Comparison of ENCODE assay signal across 23 cellular contexts in the genomic region with DNA sequence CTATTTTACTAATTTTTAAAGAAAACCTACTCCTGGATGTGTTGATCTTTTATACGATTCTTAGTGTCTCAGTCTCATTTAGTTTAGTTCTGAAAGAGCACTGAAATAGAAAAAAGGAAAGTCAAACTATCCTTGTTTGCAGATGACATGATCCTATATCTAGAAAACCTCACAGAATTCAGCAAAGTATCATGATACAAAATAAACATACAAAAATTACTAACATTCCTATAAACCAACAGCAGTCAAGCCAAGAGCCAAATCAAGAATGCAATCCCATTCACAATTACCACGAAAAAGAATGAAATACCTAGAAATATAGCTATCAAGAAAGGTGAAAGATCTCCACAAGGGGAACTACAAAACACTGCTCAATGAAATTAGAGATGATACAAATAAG.
DNase-seq lines count a peak whose midpoint lies in the region; ATAC-seq, FAIRE-seq and TF ChIP-seq lines count a peak whose summit lies in the region.
"Had no signal": no experiment of that assay in that cellular context is flagged by ENCODE, and none has a peak within 500 bp of the region (broad histone marks: within the 10 kb centered on the region; RNA-seq: fewer than 3 reads in every experiment).

No MANE protein-coding gene starts in this region.

- ATAC-seq in GM21737 (IDR thresholded peaks at IDR 0.05; ENCODE audit: unreplicated experiment), result no peak

- no peak for FAIRE-seq in astrocyte (lab: Jason Lieb, UNC)
- FAIRE-seq: A204.1, G401.6, GM12892, H1 had no signal

- no peak overlapping the region for H3K27ac ChIP-seq in astrocyte (ENCODE audit: low read depth, low read length)
- no peak overlapping the region for H3K27ac ChIP-seq in CD4-positive, alpha-beta memory T cell (ENCODE audit: low read depth, low read length)
- H3K27ac ChIP-seq: 22Rv1, BLaER1, C4-2B, GM23248 had no signal

- no peak overlapping the region for H3K9ac ChIP-seq in astrocyte (ENCODE audit: low read length)
- H3K9ac ChIP-seq: BLaER1, GM23248 had no signal

- no peaks in the 10 kb centered on the region for H3K36me3 Mint-ChIP-seq in astrocyte (ENCODE audit: low read depth, unreplicated experiment)
- H3K36me3 Mint-ChIP-seq in CD4-positive, alpha-beta memory T cell, result no peaks in the 10 kb centered on the region
- H3K36me3 Mint-ChIP-seq: CD4-positive, CD25-positive, alpha-beta regulatory T cell; CD8-positive, alpha-beta memory T cell had no signal

- H4K20me1 ChIP-seq in astrocyte (ENCODE audit: insufficient read depth, low read length), result no peaks in the 10 kb centered on the region
- H4K20me1 ChIP-seq: BLaER1 had no signal

- no peaks in the 10 kb centered on the region for H3K9me3 ChIP-seq in astrocyte (ENCODE audit: insufficient read depth, low read depth, low read length)
- no peaks in the 10 kb centered on the region for H3K9me3 ChIP-seq in CD4-positive, alpha-beta memory T cell (ENCODE audit: control insufficient read depth in 1 of 2, low read length in 2 of 2)
- H3K9me3 ChIP-seq: BLaER1 had no signal

- no peaks in the 10 kb centered on the region for H3K4me1 Mint-ChIP-seq in astrocyte (ENCODE audit: low read depth, unreplicated experiment)
- H3K4me1 Mint-ChIP-seq in CD4-positive, alpha-beta memory T cell, result no peaks in the 10 kb centered on the region
- H3K4me1 Mint-ChIP-seq: B cell; CD4-positive, CD25-positive, alpha-beta regulatory T cell; CD8-positive, alpha-beta memory T cell had no signal

- no peaks in the 10 kb centered on the region for H3K79me2 ChIP-seq in astrocyte (ENCODE audit: insufficient read depth, low read length)

- H3K4me1 ChIP-seq in astrocyte (ENCODE audit: insufficient read depth, low read length), result no peaks in the 10 kb centered on the region
- no peaks in the 10 kb centered on the region for H3K4me1 ChIP-seq in CD4-positive, alpha-beta memory T cell (ENCODE audit: insufficient read depth, low read length)
- H3K4me1 ChIP-seq: BLaER1 had no signal

- H3K4me3 ChIP-seq in astrocyte (ENCODE audit: insufficient read depth, low read depth, low read length) (no peak overlapping the region), choroid plexus epithelial cell (ENCODE audit: low read depth, low read length) (no peak overlapping the region)
- H3K4me3 ChIP-seq in CD4-positive, alpha-beta memory T cell (ENCODE audit: low read length in 2 of 2), result no peak overlapping the region
- H3K4me3 ChIP-seq: BLaER1, GM23248 had no signal

- no peak overlapping the region for H3K27ac Mint-ChIP-seq in astrocyte (ENCODE audit: unreplicated experiment)
- H3K27ac Mint-ChIP-seq in CD4-positive, alpha-beta memory T cell, result no peak overlapping the region
- H3K27ac Mint-ChIP-seq: B cell; CD4-positive, CD25-positive, alpha-beta regulatory T cell; CD8-positive, alpha-beta memory T cell; HFFc6 had no signal

- POLR2A ChIA-PET in CD4-positive, alpha-beta memory T cell (lab: Charles Lee; ENCODE audit: partially characterized antibody), result no interaction called here

- H2AFZ ChIP-seq in astrocyte (ENCODE audit: low read depth, low read length), result no peak overlapping the region
- H2AFZ ChIP-seq: GM23248 had no signal

- no peaks in the 10 kb centered on the region for H3K27me3 ChIP-seq in astrocyte (ENCODE audit: insufficient read depth, low read length)
- no peaks in the 10 kb centered on the region for H3K27me3 ChIP-seq in CD4-positive, alpha-beta memory T cell (ENCODE audit: insufficient read depth, low read length)
- H3K27me3 ChIP-seq: BLaER1 had no signal

- DNase-seq in HCEC 1CT (peak; percentile 13), astrocyte (ENCODE audit: low read depth) (peak; percentile 26), choroid plexus epithelial cell (ENCODE audit: low read depth) (peak; percentile 14), COLO668 (lab: John Stamatoyannopoulos, UW; ENCODE audit: unreplicated experiment) (no peak)
- no peak for DNase-seq in CD4-positive, alpha-beta memory T cell
- DNase-seq: Calu3; CD4-positive, CD25-positive, alpha-beta regulatory T cell; CD8-positive, alpha-beta memory T cell; COR-L47; DMS53; DMS79 treated with DMSO at 0.1 percent for 48 hours; GM23248; H7; HFFc6 had no signal

- intact Hi-C loops in CD4-positive, alpha-beta memory T cell (cut with micrococcal nuclease), result no loop called here

- H3K27me3 Mint-ChIP-seq in astrocyte (ENCODE audit: low read depth, unreplicated experiment), result no peaks in the 10 kb centered on the region
- no peaks in the 10 kb centered on the region for H3K27me3 Mint-ChIP-seq in CD4-positive, alpha-beta memory T cell
- H3K27me3 Mint-ChIP-seq: B cell; CD4-positive, CD25-positive, alpha-beta regulatory T cell; CD8-positive, alpha-beta memory T cell had no signal

- TF ChIP-seq CTCF in astrocyte (IDR thresholded peaks at IDR 0.05; ENCODE audit: insufficient read depth, low read depth, low read length) (no peak), choroid plexus epithelial cell (conservative IDR thresholded peaks at IDR 0.05; ENCODE audit: low read depth, low read length) (no peak)

- H3K9me3 Mint-ChIP-seq in astrocyte (ENCODE audit: unreplicated experiment), result no peaks in the 10 kb centered on the region
- H3K9me3 Mint-ChIP-seq in CD4-positive, alpha-beta memory T cell, result peaks cover 0 to 24% (median 13%) of the 10 kb centered on the region in 8 donors
- H3K9me3 Mint-ChIP-seq: HFFc6 had no signal

- H3K4me2 ChIP-seq in astrocyte (ENCODE audit: low read length), result no peak overlapping the region
- H3K4me2 ChIP-seq: BLaER1 had no signal

- no peak overlapping the region for H3K4me3 Mint-ChIP-seq in astrocyte (ENCODE audit: unreplicated experiment)
- H3K4me3 Mint-ChIP-seq in CD4-positive, alpha-beta memory T cell, result no peak overlapping the region
- H3K4me3 Mint-ChIP-seq: B cell; CD4-positive, CD25-positive, alpha-beta regulatory T cell; CD8-positive, alpha-beta memory T cell; HFFc6 had no signal

- CTCF ChIA-PET in CD4-positive, alpha-beta memory T cell (lab: Charles Lee; ENCODE audit: partially characterized antibody), result no interaction called here

- H3K36me3 ChIP-seq in astrocyte (ENCODE audit: insufficient read depth, low read length), result no peaks in the 10 kb centered on the region
- no peaks in the 10 kb centered on the region for H3K36me3 ChIP-seq in CD4-positive, alpha-beta memory T cell (ENCODE audit: insufficient read depth, low read length)
- H3K36me3 ChIP-seq: BLaER1 had no signal

Comparison
In these comparisons a context has a peak if more than half of its experiments do, and no peak if none do; other contexts are left out.
1. DNase-seq: peak in HCEC 1CT (single experiment), astrocyte (single experiment) and choroid plexus epithelial cell (single experiment); none in CD4-positive, alpha-beta memory T cell (0 of 5) and COLO668 (single experiment).